9 cellular contexts compared by ENCODE assay signal in the genomic region with DNA sequence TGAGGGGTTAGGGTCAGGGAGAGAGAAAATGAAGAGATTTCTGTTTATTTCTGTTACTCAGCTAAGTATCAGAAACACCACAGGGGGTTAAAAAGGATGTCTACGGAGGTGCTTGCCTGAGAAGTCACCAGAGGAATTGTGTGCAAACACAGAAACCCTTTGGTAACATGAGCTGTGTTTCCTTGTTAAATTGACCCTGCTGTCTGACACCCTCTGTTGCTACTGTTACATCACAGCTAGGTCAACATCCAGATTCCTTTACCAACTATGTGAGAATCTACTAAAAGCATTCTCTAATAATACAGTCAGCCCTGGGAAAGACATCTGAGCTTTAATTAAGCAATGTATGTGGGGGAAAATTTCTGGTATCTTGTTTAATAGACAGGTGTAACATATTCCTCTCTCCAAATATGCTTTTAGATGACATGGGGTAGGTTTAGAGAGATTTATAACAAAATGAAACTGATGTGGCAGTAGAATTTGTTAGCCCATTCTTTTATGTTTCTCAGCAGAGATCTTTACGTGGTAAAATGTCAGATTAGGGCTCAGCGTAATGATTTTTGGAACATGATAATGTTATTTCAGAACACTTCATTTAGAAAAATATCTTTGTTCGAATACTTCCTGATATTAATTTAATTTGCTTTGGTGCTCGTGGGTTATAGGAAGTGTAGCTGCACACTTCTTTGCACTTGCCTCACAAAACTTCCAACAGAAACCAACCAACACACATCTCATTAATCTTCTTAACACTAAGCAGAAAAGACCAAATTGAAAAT.
DNase-seq lines count a peak whose midpoint lies in the region; ATAC-seq and TF ChIP-seq lines count a peak whose summit lies in the region.
"Had no signal": no experiment of that assay in that cellular context is flagged by ENCODE, and none has a peak within 500 bp of the region (broad histone marks: within the 10 kb centered on the region; RNA-seq: fewer than 3 reads in every experiment).

No MANE protein-coding gene starts in this region.

- 16 to 21% methylated on average over 5 of the region's 5 CpGs for WGBS in body of pancreas, 2 donors

- H3K36me3 ChIP-seq in A673 (ENCODE audit: insufficient read depth, low read length, poor library complexity, severe bottlenecking) (no peaks in the 10 kb centered on the region), HEK293 (ENCODE audit: control insufficient read depth in 2 of 2, insufficient read depth in 1 of 2, low read length in 2 of 2) (no peaks in the 10 kb centered on the region), body of pancreas (replicated peaks in 1 of 2; ENCODE audit: insufficient read depth in 1 of 2, low read depth in 2 of 2) (no peaks in the 10 kb centered on the region), lower lobe of right lung (no peaks in the 10 kb centered on the region), MG63 (no peaks in the 10 kb centered on the region)

- CTCF ChIA-PET in A673 (lab: Charles Lee) = interaction anchor here (0.7 kb wide), 1 partner anchor 148 kb away, joined by 7 read pairs; no protein-coding TSS in a partner anchor
- CTCF ChIA-PET in HEK293 (lab: Yijun Ruan, JAX) = no interaction called here

- BruUV-seq in A673 (replicated peaks; lab: Mats Ljungman, UMichigan) = no TSS peak

- H3K4me1 ChIP-seq in A673 (ENCODE audit: insufficient read depth, low read length, poor library complexity, severe bottlenecking) (peaks cover 4% of the 10 kb centered on the region), HEK293 (ENCODE audit: control insufficient read depth, insufficient read depth, low read length) (peaks cover 14% of the 10 kb centered on the region), body of pancreas (no peaks in the 10 kb centered on the region), lower lobe of right lung (peaks cover 4% of the 10 kb centered on the region)

- H3K9me3 ChIP-seq in A673 (ENCODE audit: low read depth, low read length, poor library complexity, severe bottlenecking) = no peaks in the 10 kb centered on the region
- no peaks in the 10 kb centered on the region for H3K9me3 ChIP-seq in HEK293 (ENCODE audit: control insufficient read depth, insufficient read depth, low read depth, low read length)
- no peaks in the 10 kb centered on the region for H3K9me3 ChIP-seq in body of pancreas
- no peaks in the 10 kb centered on the region for H3K9me3 ChIP-seq in lower lobe of right lung
- H3K9me3 ChIP-seq in MG63 = no peaks in the 10 kb centered on the region

- intact Hi-C loops in A673 (cut with micrococcal nuclease; ENCODE audit: unreplicated experiment) (no loop called here), body of pancreas (cut with DNase I) (no loop called here), lower lobe of right lung (cut with DNase I) (no loop called here)

- no peak overlapping the region for H3K27ac ChIP-seq in A673 (ENCODE audit: low read depth, low read length, poor library complexity, severe bottlenecking)
- H3K27ac ChIP-seq in HEK293 (ENCODE audit: extremely low read depth, low read depth, low read length) = peak overlapping the region; percentile 50
- peak overlapping the region; percentile 0 to 64 (median 50) for H3K27ac ChIP-seq in body of pancreas
- peak overlapping the region; percentile 31 for H3K27ac ChIP-seq in lower lobe of right lung
- H3K27ac ChIP-seq: KMS-11 had no signal

- no peak for TF ChIP-seq CTCF in A673 (conservative IDR thresholded peaks at IDR 0.05; ENCODE audit: low read depth, low read length)
- TF ChIP-seq CTCF in HEK293 (tag by site-specific recombination; IDR thresholded peaks at IDR 0.05) = no peak
- TF ChIP-seq CTCF in body of pancreas (IDR thresholded peaks at IDR 0.05) = peak in 1 of 7 experiments; percentile 1
- no peak for TF ChIP-seq CTCF in lower lobe of right lung (IDR thresholded peaks at IDR 0.05)

- H3K4me3 ChIP-seq in A673 (ENCODE audit: low read depth, low read length, poor library complexity, severe bottlenecking) (no peak overlapping the region), HEK293 (ENCODE audit: low read depth, low read length) (no peak overlapping the region), body of pancreas (no peak overlapping the region), lower lobe of right lung (peak overlapping the region; percentile 22), MG63 (no peak overlapping the region)

- H3K27me3 ChIP-seq in A673 (replicated peaks; ENCODE audit: insufficient read depth, low read depth, low read length, poor library complexity) (no peaks in the 10 kb centered on the region), body of pancreas (no peaks in the 10 kb centered on the region), lower lobe of right lung (ENCODE audit: low read depth) (no peaks in the 10 kb centered on the region), MG63 (no peaks in the 10 kb centered on the region)

- TF ChIP-seq POLR2A in body of pancreas (IDR thresholded peaks at IDR 0.05) = no peak

- ATAC-seq in body of pancreas = peak; percentile 91
- peak; percentile 88 to 89 for ATAC-seq in lower lobe of right lung
- ATAC-seq in HG03378 (IDR thresholded peaks at IDR 0.05; ENCODE audit: unreplicated experiment) = no peak
- ATAC-seq in GM21825 (IDR thresholded peaks at IDR 0.05; ENCODE audit: unreplicated experiment) = no peak

- POLR2A ChIA-PET in A673 (lab: Charles Lee; ENCODE audit: low non-redundant PET) = no interaction called here
- POLR2A ChIA-PET in HEK293 (lab: Yijun Ruan, JAX) = interaction anchor here (1.2 kb wide), 1 partner anchor 168 kb away, joined by 4 read pairs; the partner anchor contains the start of gene AHR

- DNase-seq in A673 (ENCODE audit: low spot score) (peak; percentile 27), body of pancreas (peak in 3 of 4 donors; percentile 25 to 44 (median 26)), lower lobe of right lung (no peak), MG63 (no peak), KG1 (lab: John Stamatoyannopoulos, UW) (no peak)

TF ChIP-seq in HEK293, 187 proteins besides CTCF, POLR2A, EP300 and RAD21 (continues in another document):
- TF ChIP-seq ZNF513 (tag by site-specific recombination; IDR thresholded peaks at IDR 0.05) (no peak), BCL6B (tag by site-specific recombination; IDR thresholded peaks at IDR 0.05) (no peak), ZNF426 (tag by site-specific recombination; IDR thresholded peaks at IDR 0.05) (no peak), ZBTB44 (tag by site-specific recombination; IDR thresholded peaks at IDR 0.05) (0 out of 2 replicates have a peak, but pooled peaks have one; percentile 11), ZNF324 (tag by site-specific recombination; IDR thresholded peaks at IDR 0.05) (0 out of 2 replicates have a peak, but pooled peaks have one; percentile 29), ZNF660 (tag by site-specific recombination; IDR thresholded peaks at IDR 0.05) (peak; percentile 79; the same call in 1 of the 2 replicates), ZNF10 (tag by site-specific recombination; IDR thresholded peaks at IDR 0.05) (0 out of 2 replicates have a peak, but pooled peaks have one; percentile 27)
- TF ChIP-seq, protein P1, sequence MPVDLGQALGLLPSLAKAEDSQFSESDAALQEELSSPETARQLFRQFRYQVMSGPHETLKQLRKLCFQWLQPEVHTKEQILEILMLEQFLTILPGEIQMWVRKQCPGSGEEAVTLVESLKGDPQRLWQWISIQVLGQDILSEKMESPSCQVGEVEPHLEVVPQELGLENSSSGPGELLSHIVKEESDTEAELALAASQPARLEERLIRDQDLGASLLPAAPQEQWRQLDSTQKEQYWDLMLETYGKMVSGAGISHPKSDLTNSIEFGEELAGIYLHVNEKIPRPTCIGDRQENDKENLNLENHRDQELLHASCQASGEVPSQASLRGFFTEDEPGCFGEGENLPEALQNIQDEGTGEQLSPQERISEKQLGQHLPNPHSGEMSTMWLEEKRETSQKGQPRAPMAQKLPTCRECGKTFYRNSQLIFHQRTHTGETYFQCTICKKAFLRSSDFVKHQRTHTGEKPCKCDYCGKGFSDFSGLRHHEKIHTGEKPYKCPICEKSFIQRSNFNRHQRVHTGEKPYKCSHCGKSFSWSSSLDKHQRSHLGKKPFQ (tag by site-specific recombination; IDR thresholded peaks at IDR 0.05) = no peak

Comparison
In these comparisons a context has a peak if more than half of its experiments do, and no peak if none do; other contexts are left out.
1. DNase-seq: peak in A673 (single experiment) and body of pancreas (3 of 4); none in lower lobe of right lung (single experiment), MG63 (single experiment) and KG1 (single experiment).
2. ATAC-seq: peak in body of pancreas (single experiment) and lower lobe of right lung (2 of 2); none in HG03378 (single experiment) and GM21825 (single experiment).